Comparison of ENCODE assay signal across 25 cellular contexts in genomic region chr11:110912437-110912836, GRCh38.
"Had no signal": no experiment of that assay in that cellular context is flagged by ENCODE, and none has a peak within 500 bp of the region (broad histone marks: within the 10 kb centered on the region; RNA-seq: fewer than 3 reads in every experiment).

No MANE protein-coding gene starts in this region.

- ATAC-seq: effector memory CD8-positive, alpha-beta T cell; foreskin keratinocyte; left colon; left ventricle myocardium superior; lower lobe of right lung; naive thymus-derived CD8-positive, alpha-beta T cell; stimulated activated effector memory CD8-positive, alpha-beta T cell treated with anti-CD3 and anti-CD28 coated beads, Interleukin-12 subunit alpha, Interleukin-12 subunit beta, amount 100 ng/mL, for 72 hours had no signal

- H3K4me3 Mint-ChIP-seq: effector memory CD8-positive, alpha-beta T cell; immature natural killer cell; naive thymus-derived CD8-positive, alpha-beta T cell; nephron progenitor cell; stimulated activated effector memory CD8-positive, alpha-beta T cell treated with anti-CD3 and anti-CD28 coated beads, Interleukin-12 subunit alpha, Interleukin-12 subunit beta, amount 100 ng/mL, for 72 hours had no signal

- H3K27me3 ChIP-seq: right atrium auricular region, sigmoid colon, stomach, tibial nerve, upper lobe of left lung had no signal

- H3K27me3 Mint-ChIP-seq: naive thymus-derived CD8-positive, alpha-beta T cell had no signal

- H3K27ac Mint-ChIP-seq: effector memory CD8-positive, alpha-beta T cell; immature natural killer cell; naive thymus-derived CD8-positive, alpha-beta T cell; nephron progenitor cell; stimulated activated effector memory CD8-positive, alpha-beta T cell treated with anti-CD3 and anti-CD28 coated beads, Interleukin-12 subunit alpha, Interleukin-12 subunit beta, amount 100 ng/mL, for 72 hours had no signal

- H3K4me3 ChIP-seq: lower lobe of right lung, prostate gland, right atrium auricular region, sigmoid colon, stomach, thoracic aorta, tibial nerve, upper lobe of left lung had no signal

- H3K9me3 Mint-ChIP-seq: stimulated activated effector memory CD8-positive, alpha-beta T cell treated with anti-CD3 and anti-CD28 coated beads, Interleukin-12 subunit alpha, Interleukin-12 subunit beta, amount 100 ng/mL, for 72 hours had no signal

- DNase-seq: cortex of kidney; effector memory CD8-positive, alpha-beta T cell; foreskin keratinocyte; hypothalamus; immature natural killer cell; islet precursor cell; kidney glomerular epithelial cell; left colon; left ventricle myocardium superior; lower lobe of right lung; naive thymus-derived CD8-positive, alpha-beta T cell; nephron progenitor cell; nucleus accumbens; sigmoid colon; stimulated activated CD4-positive, alpha-beta T cell treated with anti-CD3 and anti-CD28 coated beads, Interleukin-2, amount 100 ng/mL, for 24 hours; stimulated activated CD4-positive, alpha-beta T cell treated with anti-CD3 and anti-CD28 coated beads, Interleukin-4, amount 100 ng/mL, for 24 hours; stimulated activated naive CD4-positive, alpha-beta T cell treated with Interleukin-2 at 50 U/mL for 16 hours; stomach; substantia nigra; upper lobe of left lung had no signal

- H3K9me3 ChIP-seq: lower lobe of right lung, prostate gland, right atrium auricular region, thoracic aorta, tibial nerve, upper lobe of left lung had no signal

- H3K36me3 ChIP-seq: lower lobe of right lung, prostate gland, right atrium auricular region, sigmoid colon, stomach, thoracic aorta, tibial nerve, upper lobe of left lung had no signal

- H3K4me1 ChIP-seq: prostate gland, right atrium auricular region, tibial nerve had no signal

- H3K36me3 Mint-ChIP-seq: immature natural killer cell; stimulated activated effector memory CD8-positive, alpha-beta T cell treated with anti-CD3 and anti-CD28 coated beads, Interleukin-12 subunit alpha, Interleukin-12 subunit beta, amount 100 ng/mL, for 72 hours had no signal

- H3K27ac ChIP-seq: foreskin keratinocyte, lower lobe of right lung, right atrium auricular region, sigmoid colon, stomach, thoracic aorta, tibial nerve, upper lobe of left lung had no signal
